Comparison of ENCODE assay signal across 18 cellular contexts in genomic region chr20:40493551-40493950, GRCh38.
A peak's percentile ranks its signal among the peaks of the same experiment; 100 is the strongest.
DNase-seq lines count a peak whose midpoint lies in the region; ATAC-seq and TF ChIP-seq lines count a peak whose summit lies in the region.
"Had no signal": no experiment of that assay in that cellular context is flagged by ENCODE, and none has a peak within 500 bp of the region (broad histone marks: within the 10 kb centered on the region; RNA-seq: fewer than 3 reads in every experiment).

No MANE protein-coding gene starts in this region.

- peak; percentile 89 for ATAC-seq in RWPE2 (ENCODE audit: low read depth)
- ATAC-seq: K562; naive thymus-derived CD8-positive, alpha-beta T cell; psoas muscle had no signal

- no peak for TF ChIP-seq POLR2A in spleen (IDR thresholded peaks at IDR 0.05)

- no peaks in the 10 kb centered on the region for H3K27me3 ChIP-seq in HL-60 (ENCODE audit: insufficient read depth, poor library complexity, severe bottlenecking)
- H3K27me3 ChIP-seq in RWPE2 (ENCODE audit: insufficient read depth, poor library complexity, severe bottlenecking), result no peaks in the 10 kb centered on the region
- H3K27me3 ChIP-seq in spleen (replicated peaks in 1 of 7), result no peaks in the 10 kb centered on the region
- H3K27me3 ChIP-seq in Caco-2 (replicated peaks; ENCODE audit: control insufficient read depth, insufficient read depth, low read length), result no peaks in the 10 kb centered on the region
- H3K27me3 ChIP-seq: ascending aorta, BLaER1 had no signal

- no peaks in the 10 kb centered on the region for H3K9me3 ChIP-seq in RWPE2 (ENCODE audit: severe bottlenecking)
- no peaks in the 10 kb centered on the region for H3K9me3 ChIP-seq in spleen
- H3K9me3 ChIP-seq in Caco-2, result no peaks in the 10 kb centered on the region
- H3K9me3 ChIP-seq: ascending aorta, BLaER1, psoas muscle had no signal

- peaks cover 45% of the 10 kb centered on the region for H3K4me1 ChIP-seq in RWPE2 (ENCODE audit: insufficient read depth, poor library complexity, severe bottlenecking)
- peaks cover 0 to 58% (median 23%) of the 10 kb centered on the region in 6 donors for H3K4me1 ChIP-seq in spleen
- H3K4me1 ChIP-seq in Caco-2, result no peaks in the 10 kb centered on the region
- H3K4me1 ChIP-seq: ascending aorta, psoas muscle had no signal

- no TSS peak for BruUV-seq in Caco-2 (replicated peaks; lab: Mats Ljungman, UMichigan)

- H3K36me3 Mint-ChIP-seq in Caco-2 (ENCODE audit: insufficient read depth, unreplicated experiment), result no peaks in the 10 kb centered on the region
- H3K36me3 Mint-ChIP-seq: naive thymus-derived CD8-positive, alpha-beta T cell had no signal

- H3K27me3 Mint-ChIP-seq in Caco-2 (ENCODE audit: insufficient read depth, unreplicated experiment), result no peaks in the 10 kb centered on the region

- no peak for TF ChIP-seq CTCF in HL-60 (IDR thresholded peaks at IDR 0.05; ENCODE audit: insufficient read depth, low read length)
- no peak for TF ChIP-seq CTCF in RWPE2 (IDR thresholded peaks at IDR 0.05; ENCODE audit: poor library complexity, severe bottlenecking)
- TF ChIP-seq CTCF in fibroblast of mammary gland (conservative IDR thresholded peaks at IDR 0.05; ENCODE audit: control insufficient read depth, insufficient read depth, low read depth, low read length), result no peak
- no peak for TF ChIP-seq CTCF in spleen (IDR thresholded peaks at IDR 0.05 in 8 of 11, conservative IDR thresholded peaks at IDR 0.05 in 3 of 11)
- TF ChIP-seq CTCF in Caco-2 (IDR thresholded peaks at IDR 0.05; ENCODE audit: insufficient read depth in 1 of 2, low read depth in 1 of 2, low read length in 1 of 2, severe bottlenecking in 1 of 2, unreplicated experiment in 1 of 2), result no peak

- DNase-seq in HL-60 (ENCODE audit: low read depth in 1 of 2, low spot score in 1 of 2), result no peak
- no peak for DNase-seq in RWPE2 (ENCODE audit: low spot score)
- peak; percentile 87 for DNase-seq in fibroblast of mammary gland (ENCODE audit: low read depth)
- no peak for DNase-seq in spleen
- DNase-seq in activated gamma-delta T cell (lab: John Stamatoyannopoulos, UW), result no peak
- no peak for DNase-seq in Caco-2
- DNase-seq in posterior cingulate gyrus, result no peak
- DNase-seq: activated naive CD4-positive, alpha-beta T cell; DMS153; naive thymus-derived CD8-positive, alpha-beta T cell; NCI-H1436; SHP77 treated with DMSO at 0.1 percent for 48 hours; stimulated activated CD4-positive, alpha-beta T cell treated with anti-CD3 and anti-CD28 coated beads, Interleukin-12 subunit alpha, Interleukin-12 subunit beta, amount 100 ng/mL, for 4 hours; T-helper 2 cell had no signal

- WGBS in spleen, 5 donors, result 70 to 90% (median 82%) methylated on average over 3 of the region's 3 CpGs

- H3K27ac Mint-ChIP-seq in Caco-2 (ENCODE audit: unreplicated experiment), result no peak overlapping the region
- H3K27ac Mint-ChIP-seq: naive thymus-derived CD8-positive, alpha-beta T cell had no signal

- H3K4me3 ChIP-seq in HL-60 (replicated peaks; ENCODE audit: insufficient read depth, low read length) (no peak overlapping the region), RWPE2 (ENCODE audit: severe bottlenecking) (no peak overlapping the region), fibroblast of mammary gland (ENCODE audit: control insufficient read depth, low read depth, low read length) (no peak overlapping the region), spleen (peak overlapping the region in 1 of 8 donors; percentile 50), Caco-2 (ENCODE audit: low read depth, low read length) (no peak overlapping the region)
- H3K4me3 ChIP-seq: ascending aorta, BLaER1, K562, psoas muscle had no signal

- H3K36me3 ChIP-seq in RWPE2 (ENCODE audit: low read depth) (no peaks in the 10 kb centered on the region), spleen (no peaks in the 10 kb centered on the region), Caco-2 (ENCODE audit: control insufficient read depth, insufficient read depth, low read length) (no peaks in the 10 kb centered on the region)
- H3K36me3 ChIP-seq: ascending aorta, BLaER1 had no signal

- CTCF ChIA-PET in Caco-2 (lab: Charles Lee), result no interaction called here

- H3K27ac ChIP-seq in HL-60 (replicated peaks) (peak overlapping the region; percentile 72), RWPE2 (ENCODE audit: poor library complexity, severe bottlenecking) (peak overlapping the region; percentile 58), spleen (peak overlapping the region in 6 of 8 donors; percentile 38 to 91 (median 81))
- H3K27ac ChIP-seq: BLaER1, psoas muscle had no signal

- intact Hi-C loops in spleen (cut with DNase I; ENCODE audit: low total_unique reads) (no loop called here), Caco-2 (cut with micrococcal nuclease; ENCODE audit: unreplicated experiment) (no loop called here), posterior cingulate gyrus (cut with DNase I) (no loop called here)

- POLR2A ChIA-PET in Caco-2 (lab: Charles Lee), result no interaction called here

- no peak overlapping the region for H3K4me3 Mint-ChIP-seq in Caco-2 (ENCODE audit: unreplicated experiment)
- H3K4me3 Mint-ChIP-seq: naive thymus-derived CD8-positive, alpha-beta T cell had no signal

- H3K4me1 Mint-ChIP-seq in Caco-2 (ENCODE audit: low read depth, unreplicated experiment), result peaks cover 9% of the 10 kb centered on the region

- H3K9me3 Mint-ChIP-seq in Caco-2 (ENCODE audit: unreplicated experiment), result no peaks in the 10 kb centered on the region
- H3K9me3 Mint-ChIP-seq: naive thymus-derived CD8-positive, alpha-beta T cell had no signal
